7 cellular contexts compared by ENCODE assay signal in the genomic region with DNA sequence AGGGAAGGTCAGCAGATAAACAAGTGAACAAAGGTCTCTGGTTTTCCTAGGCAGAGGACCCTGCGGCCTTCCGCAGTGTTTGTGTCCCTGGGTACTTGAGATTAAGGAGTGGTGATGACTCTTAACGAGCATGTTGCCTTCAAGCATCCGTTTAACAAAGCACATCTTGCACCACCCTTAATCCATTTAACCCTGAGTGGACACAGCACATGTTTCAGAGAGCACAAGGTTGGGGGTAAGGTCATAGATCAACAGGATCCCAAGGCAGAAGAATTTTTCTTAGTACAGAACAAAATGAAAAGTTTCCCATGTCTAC.
DNase-seq lines count a peak whose midpoint lies in the region; ATAC-seq and TF ChIP-seq lines count a peak whose summit lies in the region.
"Not testable (repeated sequence)": the region's sequence is repeated elsewhere in the genome, so short reads cannot be mapped to it uniquely, and the experiment has no call there.

No MANE protein-coding gene starts in this region.

- CTCF ChIA-PET in CD8-positive, alpha-beta memory T cell (lab: Charles Lee); activated CD8-positive, alpha-beta T cell treated with anti-CD3 and anti-CD28 coated beads for 36 hours (lab: Charles Lee); activated naive CD4-positive, alpha-beta T cell treated with anti-CD3 and anti-CD28 coated beads for 36 hours (lab: Charles Lee): not testable (repeated sequence)

- ATAC-seq in activated CD8-positive, alpha-beta T cell treated with anti-CD3 and anti-CD28 coated beads for 36 hours; central memory CD8-positive, alpha-beta T cell (replicated peaks; ENCODE audit: extremely low read depth, poor library complexity, severe bottlenecking); memory B cell (ENCODE audit: low read depth); stimulated activated memory B cell treated with anti-CD40 and anti-IgM and Interleukin-4, amounts not matched to agents 10 μg/mL and 1 μg/mL and 100 μg/mL, for 72 hours: not testable (repeated sequence)

- not testable (repeated sequence) for TF ChIP-seq CTCF in activated CD8-positive, alpha-beta T cell treated with anti-CD3 and anti-CD28 coated beads for 36 hours (IDR thresholded peaks at IDR 0.05)

- H3K27ac ChIP-seq in CD8-positive, alpha-beta memory T cell (ENCODE audit: low read depth, low read length): not testable (repeated sequence)

- H3K4me3 ChIP-seq in CD8-positive, alpha-beta memory T cell (ENCODE audit: low read length): not testable (repeated sequence)

- DNase-seq in CD8-positive, alpha-beta memory T cell; activated CD8-positive, alpha-beta T cell treated with anti-CD3 and anti-CD28 coated beads for 36 hours; activated naive CD4-positive, alpha-beta T cell treated with anti-CD3 and anti-CD28 coated beads for 36 hours; central memory CD8-positive, alpha-beta T cell (ENCODE audit: low spot score in 2 of 2); memory B cell (ENCODE audit: low spot score in 2 of 2): not testable (repeated sequence)

- H3K4me1 Mint-ChIP-seq in CD8-positive, alpha-beta memory T cell: peaks cover 12 to 32% (median 22%) of the 10 kb centered on the region in 3 donors
- peaks cover 23% of the 10 kb centered on the region for H3K4me1 Mint-ChIP-seq in T-helper 1 cell treated with Interleukin-12 subunit alpha and Interleukin-12 subunit beta and Interleukin-4 antibody, amounts not matched to agents 30 μg/mL and 1 μg/mL, for 36 hours (ENCODE audit: low read depth)
- H3K4me1 Mint-ChIP-seq in activated CD8-positive, alpha-beta T cell treated with anti-CD3 and anti-CD28 coated beads for 36 hours (ENCODE audit: low read depth): peaks cover 15% of the 10 kb centered on the region
- H3K4me1 Mint-ChIP-seq in activated naive CD4-positive, alpha-beta T cell treated with anti-CD3 and anti-CD28 coated beads for 36 hours (ENCODE audit: low read depth): peaks cover 12% of the 10 kb centered on the region
- H3K4me1 Mint-ChIP-seq in central memory CD8-positive, alpha-beta T cell: peaks cover 44% of the 10 kb centered on the region
- peaks cover 19% of the 10 kb centered on the region for H3K4me1 Mint-ChIP-seq in memory B cell
- H3K4me1 Mint-ChIP-seq in stimulated activated memory B cell treated with anti-CD40 and anti-IgM and Interleukin-4, amounts not matched to agents 10 μg/mL and 1 μg/mL and 100 μg/mL, for 72 hours: peaks cover 32% of the 10 kb centered on the region

- intact Hi-C loops in activated CD8-positive, alpha-beta T cell treated with anti-CD3 and anti-CD28 coated beads for 36 hours (cut with micrococcal nuclease); activated naive CD4-positive, alpha-beta T cell treated with anti-CD3 and anti-CD28 coated beads for 36 hours (cut with micrococcal nuclease): not testable (repeated sequence)

- POLR2A ChIA-PET in CD8-positive, alpha-beta memory T cell (lab: Charles Lee); activated CD8-positive, alpha-beta T cell treated with anti-CD3 and anti-CD28 coated beads for 36 hours (lab: Charles Lee): not testable (repeated sequence)

- peak overlapping the region in 4 of 7 donors; percentile 74 to 91 (median 83) for H3K4me3 Mint-ChIP-seq in CD8-positive, alpha-beta memory T cell
- peak overlapping the region; percentile 81 for H3K4me3 Mint-ChIP-seq in T-helper 1 cell treated with Interleukin-12 subunit alpha and Interleukin-12 subunit beta and Interleukin-4 antibody, amounts not matched to agents 30 μg/mL and 1 μg/mL, for 36 hours
- peak overlapping the region; percentile 44 for H3K4me3 Mint-ChIP-seq in activated CD8-positive, alpha-beta T cell treated with anti-CD3 and anti-CD28 coated beads for 36 hours
- H3K4me3 Mint-ChIP-seq in activated naive CD4-positive, alpha-beta T cell treated with anti-CD3 and anti-CD28 coated beads for 36 hours: peak overlapping the region; percentile 44
- H3K4me3 Mint-ChIP-seq in central memory CD8-positive, alpha-beta T cell: peak overlapping the region; percentile 85
- peak overlapping the region; percentile 84 for H3K4me3 Mint-ChIP-seq in memory B cell
- H3K4me3 Mint-ChIP-seq in stimulated activated memory B cell treated with anti-CD40 and anti-IgM and Interleukin-4, amounts not matched to agents 10 μg/mL and 1 μg/mL and 100 μg/mL, for 72 hours: peak overlapping the region; percentile 63

- peaks cover 0 to 11% (median 2%) of the 10 kb centered on the region in 5 donors for H3K9me3 Mint-ChIP-seq in CD8-positive, alpha-beta memory T cell
- H3K9me3 Mint-ChIP-seq in T-helper 1 cell treated with Interleukin-12 subunit alpha and Interleukin-12 subunit beta and Interleukin-4 antibody, amounts not matched to agents 30 μg/mL and 1 μg/mL, for 36 hours; activated CD8-positive, alpha-beta T cell treated with anti-CD3 and anti-CD28 coated beads for 36 hours; activated naive CD4-positive, alpha-beta T cell treated with anti-CD3 and anti-CD28 coated beads for 36 hours; central memory CD8-positive, alpha-beta T cell; memory B cell; stimulated activated memory B cell treated with anti-CD40 and anti-IgM and Interleukin-4, amounts not matched to agents 10 μg/mL and 1 μg/mL and 100 μg/mL, for 72 hours: not testable (repeated sequence)

- H3K27ac Mint-ChIP-seq in CD8-positive, alpha-beta memory T cell: peak overlapping the region in 5 of 8 donors; percentile 66 to 99 (median 72)
- peak overlapping the region; percentile 84 for H3K27ac Mint-ChIP-seq in T-helper 1 cell treated with Interleukin-12 subunit alpha and Interleukin-12 subunit beta and Interleukin-4 antibody, amounts not matched to agents 30 μg/mL and 1 μg/mL, for 36 hours
- H3K27ac Mint-ChIP-seq in activated CD8-positive, alpha-beta T cell treated with anti-CD3 and anti-CD28 coated beads for 36 hours: peak overlapping the region; percentile 36
- H3K27ac Mint-ChIP-seq in activated naive CD4-positive, alpha-beta T cell treated with anti-CD3 and anti-CD28 coated beads for 36 hours: not testable (repeated sequence)
- peak overlapping the region; percentile 94 for H3K27ac Mint-ChIP-seq in central memory CD8-positive, alpha-beta T cell (ENCODE audit: low read depth)
- H3K27ac Mint-ChIP-seq in memory B cell: peak overlapping the region; percentile 91
- H3K27ac Mint-ChIP-seq in stimulated activated memory B cell treated with anti-CD40 and anti-IgM and Interleukin-4, amounts not matched to agents 10 μg/mL and 1 μg/mL and 100 μg/mL, for 72 hours: peak overlapping the region; percentile 90

- H3K9me3 ChIP-seq in CD8-positive, alpha-beta memory T cell (ENCODE audit: low read length): not testable (repeated sequence)

- H3K4me1 ChIP-seq in CD8-positive, alpha-beta memory T cell (ENCODE audit: insufficient read depth, low read length): not testable (repeated sequence)

- H3K36me3 Mint-ChIP-seq in CD8-positive, alpha-beta memory T cell; T-helper 1 cell treated with Interleukin-12 subunit alpha and Interleukin-12 subunit beta and Interleukin-4 antibody, amounts not matched to agents 30 μg/mL and 1 μg/mL, for 36 hours (ENCODE audit: low read depth); activated CD8-positive, alpha-beta T cell treated with anti-CD3 and anti-CD28 coated beads for 36 hours (ENCODE audit: low read depth); activated naive CD4-positive, alpha-beta T cell treated with anti-CD3 and anti-CD28 coated beads for 36 hours (ENCODE audit: low read depth); central memory CD8-positive, alpha-beta T cell (ENCODE audit: insufficient read depth); memory B cell; stimulated activated memory B cell treated with anti-CD40 and anti-IgM and Interleukin-4, amounts not matched to agents 10 μg/mL and 1 μg/mL and 100 μg/mL, for 72 hours: not testable (repeated sequence)

- H3K36me3 ChIP-seq in CD8-positive, alpha-beta memory T cell (ENCODE audit: insufficient read depth, low read length): not testable (repeated sequence)

- not testable (repeated sequence) for H3K27me3 Mint-ChIP-seq in CD8-positive, alpha-beta memory T cell; T-helper 1 cell treated with Interleukin-12 subunit alpha and Interleukin-12 subunit beta and Interleukin-4 antibody, amounts not matched to agents 30 μg/mL and 1 μg/mL, for 36 hours (ENCODE audit: low read depth); activated CD8-positive, alpha-beta T cell treated with anti-CD3 and anti-CD28 coated beads for 36 hours; activated naive CD4-positive, alpha-beta T cell treated with anti-CD3 and anti-CD28 coated beads for 36 hours (ENCODE audit: low read depth); memory B cell
- peaks cover 13% of the 10 kb centered on the region for H3K27me3 Mint-ChIP-seq in central memory CD8-positive, alpha-beta T cell
- H3K27me3 Mint-ChIP-seq in stimulated activated memory B cell treated with anti-CD40 and anti-IgM and Interleukin-4, amounts not matched to agents 10 μg/mL and 1 μg/mL and 100 μg/mL, for 72 hours: peaks cover 11% of the 10 kb centered on the region

- not testable (repeated sequence) for H3K27me3 ChIP-seq in CD8-positive, alpha-beta memory T cell (ENCODE audit: insufficient read depth, low read length, poor library complexity, severe bottlenecking)
